In the genomic region with DNA sequence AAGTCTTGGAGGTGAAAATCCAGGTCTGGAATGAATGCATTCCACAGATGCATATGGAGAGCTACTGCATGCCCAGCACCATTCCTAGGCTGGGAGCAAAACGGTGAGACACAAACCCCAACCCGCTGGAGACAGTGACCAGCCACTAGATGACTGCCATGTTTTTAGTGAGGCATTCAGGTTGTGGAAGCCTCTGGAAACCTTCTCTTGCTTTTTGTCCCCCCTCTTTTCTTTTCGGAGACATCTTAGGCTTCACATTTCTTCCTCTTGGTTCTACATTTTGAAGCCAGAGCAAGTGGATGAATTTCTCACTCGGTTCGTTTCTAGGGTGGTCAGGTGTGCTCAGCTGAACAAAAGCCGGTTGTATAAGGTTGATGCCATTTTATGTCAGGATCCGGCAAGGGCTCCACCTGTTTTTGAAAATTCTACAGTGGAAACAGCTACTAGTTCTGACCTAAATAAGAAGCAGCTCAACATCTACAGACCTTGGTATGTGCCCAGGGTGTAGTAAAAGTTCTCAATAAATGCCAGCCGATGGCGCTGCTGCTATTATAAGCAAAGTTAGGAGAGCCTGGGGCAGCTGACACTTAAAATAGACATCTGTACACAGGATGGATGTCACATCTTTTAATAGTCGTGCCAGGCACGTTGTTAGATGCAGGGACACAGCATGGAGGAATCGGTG, we compare ENCODE assay signal across 8 cellular contexts. TPM values are rescaled to one million over a fixed set of nuclear protein-coding genes. Genes with fewer than 3 reads are reported as not detected.
DNase-seq lines count a peak whose midpoint lies in the region; ATAC-seq and TF ChIP-seq lines count a peak whose summit lies in the region.

No MANE protein-coding gene starts in this region.

- H3K27me3 ChIP-seq in SU-DHL-6 (ENCODE audit: low read length) = no peaks in the 10 kb centered on the region

- H3K27ac ChIP-seq in SU-DHL-6 (ENCODE audit: low read depth, low read length) = peak overlapping the region; percentile 71

- H3K27ac Mint-ChIP-seq in endothelial cell (ENCODE audit: unreplicated experiment) (peak overlapping the region; percentile 95), naive B cell (peak overlapping the region; percentile 93 to 100 (median 99))

- ATAC-seq in naive B cell (ENCODE audit: low read depth in 2 of 2) = no peak
- ATAC-seq in GM18505 (IDR thresholded peaks at IDR 0.05; ENCODE audit: unreplicated experiment) = no peak
- no peak for ATAC-seq in HG03135 (IDR thresholded peaks at IDR 0.05; ENCODE audit: unreplicated experiment)
- ATAC-seq in GM21447 (IDR thresholded peaks at IDR 0.05; ENCODE audit: unreplicated experiment) = no peak

- peak overlapping the region; percentile 92 for H2AFZ ChIP-seq in SU-DHL-6 (ENCODE audit: low read depth, low read length, severe bottlenecking)

- TF ChIP-seq POLR2A in GM18505 (IDR thresholded peaks at IDR 0.05; ENCODE audit: borderline replicate concordance, extremely low read depth, insufficient read depth, insufficient read length) = no peak

- no peaks in the 10 kb centered on the region for H3K36me3 ChIP-seq in SU-DHL-6 (ENCODE audit: low read length)

- peak overlapping the region; percentile 94 for H3K4me3 Mint-ChIP-seq in endothelial cell (ENCODE audit: unreplicated experiment)
- H3K4me3 Mint-ChIP-seq in naive B cell = peak overlapping the region; percentile 94 to 99 (median 97)

- peak; percentile 10; the same call in 1 of the 2 replicates for TF ChIP-seq CTCF in LNCAP (IDR thresholded peaks at IDR 0.05)
- TF ChIP-seq CTCF in SU-DHL-6 (IDR thresholded peaks at IDR 0.05; ENCODE audit: insufficient read depth, low read length, poor library complexity, severe bottlenecking) = no peak
- TF ChIP-seq CTCF in endothelial cell (IDR thresholded peaks at IDR 0.05; ENCODE audit: unreplicated experiment) = no peak

- peak overlapping the region; percentile 56 for H3K4me3 ChIP-seq in SU-DHL-6 (ENCODE audit: insufficient read depth, low read length, poor library complexity, severe bottlenecking)

- H3K9me2 ChIP-seq in SU-DHL-6 (replicated peaks; ENCODE audit: insufficient read depth, low read length) = no peaks in the 10 kb centered on the region

- peaks cover 8% of the 10 kb centered on the region for H3F3A ChIP-seq in SU-DHL-6 (ENCODE audit: insufficient read depth)

- DNase-seq in EL = peak; percentile 37
- DNase-seq in endothelial cell (ENCODE audit: low spot score) = no peak
- no peak for DNase-seq in naive B cell

- no peaks in the 10 kb centered on the region for H4K20me1 ChIP-seq in SU-DHL-6 (ENCODE audit: low read depth, low read length)

- H3K9me3 ChIP-seq in SU-DHL-6 (ENCODE audit: insufficient read depth, low read length) = no peaks in the 10 kb centered on the region

- peaks cover 22% of the 10 kb centered on the region for H3K27me3 Mint-ChIP-seq in endothelial cell (ENCODE audit: unreplicated experiment)
- peaks cover 0 to 4% (median 0%) of the 10 kb centered on the region in 3 donors for H3K27me3 Mint-ChIP-seq in naive B cell

- peaks cover 17% of the 10 kb centered on the region for H3K4me1 Mint-ChIP-seq in endothelial cell (ENCODE audit: unreplicated experiment)
- peaks cover 41 to 73% (median 65%) of the 10 kb centered on the region in 3 donors for H3K4me1 Mint-ChIP-seq in naive B cell

- H3K36me3 Mint-ChIP-seq in endothelial cell (ENCODE audit: low read depth, unreplicated experiment) = peaks cover 10% of the 10 kb centered on the region
- no peaks in the 10 kb centered on the region for H3K36me3 Mint-ChIP-seq in naive B cell

- H3K9me3 Mint-ChIP-seq in endothelial cell (ENCODE audit: unreplicated experiment) (no peaks in the 10 kb centered on the region), naive B cell (peaks cover 0 to 5% (median 0%) of the 10 kb centered on the region in 7 donors)

- H3K9ac ChIP-seq in SU-DHL-6 (ENCODE audit: low read length) = peak overlapping the region; percentile 66

- no peaks in the 10 kb centered on the region for H3K79me2 ChIP-seq in SU-DHL-6 (ENCODE audit: insufficient read depth, low read length)

- H3K4me2 ChIP-seq in SU-DHL-6 (ENCODE audit: low read depth, low read length, poor library complexity, severe bottlenecking) = peak overlapping the region; percentile 83

RNA-seq across cellular contexts. Expression of gene ZNF839, which starts 1.8 kb away (rescaled TPM):
- total RNA-seq in endothelial cell (ENCODE audit: unreplicated experiment) = 18.5 TPM
- 10 to 100 TPM in 1 of 6 donors, 1 to 10 TPM in 5; 4.5 to 10.5 (median 5.6) TPM for polyA plus RNA-seq in naive B cell (ENCODE audit: low read depth in 6 of 6)

RNA-seq across cellular contexts. Expression of gene MOK, which starts 12.7 kb away (rescaled TPM):
- 5.8 TPM for total RNA-seq in endothelial cell (ENCODE audit: unreplicated experiment)
- polyA plus RNA-seq in naive B cell (ENCODE audit: low read depth in 6 of 6) = 1 to 10 TPM in 3 of 6 donors, under 1 TPM in 2, not detected in 1; 0.64 to 2.0 (median 1.2) TPM

RNA-seq across cellular contexts. Expression of gene CINP, which starts 45.0 kb away (rescaled TPM):
- total RNA-seq in endothelial cell (ENCODE audit: unreplicated experiment) = 26.1 TPM
- polyA plus RNA-seq in naive B cell (ENCODE audit: low read depth in 6 of 6) = 10 to 100 TPM; 28.6 to 42.4 (median 34.9) TPM

RNA-seq across cellular contexts. Expression of gene TECPR2, which starts 45.0 kb away (rescaled TPM):
- 28.9 TPM for total RNA-seq in endothelial cell (ENCODE audit: unreplicated experiment)
- polyA plus RNA-seq in naive B cell (ENCODE audit: low read depth in 6 of 6) = 1 to 10 TPM; 2.3 to 6.6 (median 3.1) TPM
